Comparison of ENCODE assay signal across 8 cellular contexts in genomic region chr2:135004005-135004746, GRCh38. TPM values are rescaled to one million over a fixed set of nuclear protein-coding genes. Genes with fewer than 3 reads are reported as not detected.
DNase-seq lines count a peak whose midpoint lies in the region; ATAC-seq and FAIRE-seq lines count a peak whose summit lies in the region.

No MANE protein-coding gene starts in this region.

- no peaks in the 10 kb centered on the region for H3K36me3 Mint-ChIP-seq in IgD-negative memory B cell
- H3K36me3 Mint-ChIP-seq in activated T-helper 2 cell treated with anti-CD3 and anti-CD28 coated beads, Interferon-gamma antibody, Interleukin-2, Interleukin-4, amounts not matched to agents 10 μg/mL and 5 μg/mL and 100 μg/mL, durations not matched to agents 14 hours and 24 hours and 36 hours (ENCODE audit: low read depth): no peaks in the 10 kb centered on the region

- H3K27me3 Mint-ChIP-seq in IgD-negative memory B cell: peaks cover 17% of the 10 kb centered on the region
- peaks cover 28% of the 10 kb centered on the region for H3K27me3 Mint-ChIP-seq in activated T-helper 2 cell treated with anti-CD3 and anti-CD28 coated beads, Interferon-gamma antibody, Interleukin-2, Interleukin-4, amounts not matched to agents 10 μg/mL and 5 μg/mL and 100 μg/mL, durations not matched to agents 14 hours and 24 hours and 36 hours (ENCODE audit: low read depth)

- H3K27ac Mint-ChIP-seq in IgD-negative memory B cell: peak overlapping the region in 2 of 3 donors; percentile 39 to 82
- H3K27ac Mint-ChIP-seq in activated T-helper 2 cell treated with anti-CD3 and anti-CD28 coated beads, Interferon-gamma antibody, Interleukin-2, Interleukin-4, amounts not matched to agents 10 μg/mL and 5 μg/mL and 100 μg/mL, durations not matched to agents 14 hours and 24 hours and 36 hours: no peak overlapping the region

- intact Hi-C loops in activated T-helper 2 cell treated with anti-CD3 and anti-CD28 coated beads, Interferon-gamma antibody, Interleukin-2, Interleukin-4, amounts not matched to agents 10 μg/mL and 5 μg/mL and 100 μg/mL, durations not matched to agents 14 hours and 24 hours and 36 hours (cut with micrococcal nuclease): loop anchor here (1.0 to 10.0 kb wide), 5 partner anchors 251 to 793 kb away; partner anchors contain the start of genes R3HDM1 and ZRANB3

- DNase-seq in DMS114 treated with DMSO at 0.1 percent for 48 hours (lab: John Stamatoyannopoulos, UW; ENCODE audit: unreplicated experiment): peak; percentile 15
- DNase-seq in RCC 7860 (ENCODE audit: low spot score): peak; percentile 25
- peak; percentile 57 for DNase-seq in activated T-helper 2 cell treated with anti-CD3 and anti-CD28 coated beads, Interferon-gamma antibody, Interleukin-2, Interleukin-4, amounts not matched to agents 10 μg/mL and 5 μg/mL and 100 μg/mL, durations not matched to agents 14 hours and 24 hours and 36 hours (ENCODE audit: low spot score)
- peak; percentile 35 for DNase-seq in fibroblast of the conjunctiva (ENCODE audit: low read depth)
- peak; percentile 18 for DNase-seq in non-pigmented ciliary epithelial cell (ENCODE audit: low read depth)
- DNase-seq in superior temporal gyrus (ENCODE audit: extremely low spot score): peak; percentile 89

- peaks cover 0 to 5% (median 3%) of the 10 kb centered on the region in 3 donors for H3K4me1 Mint-ChIP-seq in IgD-negative memory B cell
- H3K4me1 Mint-ChIP-seq in activated T-helper 2 cell treated with anti-CD3 and anti-CD28 coated beads, Interferon-gamma antibody, Interleukin-2, Interleukin-4, amounts not matched to agents 10 μg/mL and 5 μg/mL and 100 μg/mL, durations not matched to agents 14 hours and 24 hours and 36 hours (ENCODE audit: low read depth): peaks cover 4% of the 10 kb centered on the region

- peak; percentile 15 for FAIRE-seq in RCC 7860 (lab: Jason Lieb, UNC)

- ATAC-seq in GM21390 (IDR thresholded peaks at IDR 0.05; ENCODE audit: unreplicated experiment): peak; percentile 94

- H3K4me3 Mint-ChIP-seq in IgD-negative memory B cell: no peak overlapping the region
- no peak overlapping the region for H3K4me3 Mint-ChIP-seq in activated T-helper 2 cell treated with anti-CD3 and anti-CD28 coated beads, Interferon-gamma antibody, Interleukin-2, Interleukin-4, amounts not matched to agents 10 μg/mL and 5 μg/mL and 100 μg/mL, durations not matched to agents 14 hours and 24 hours and 36 hours (ENCODE audit: low read depth)

- H3K9me3 Mint-ChIP-seq in IgD-negative memory B cell: no peaks in the 10 kb centered on the region
- H3K9me3 Mint-ChIP-seq in activated T-helper 2 cell treated with anti-CD3 and anti-CD28 coated beads, Interferon-gamma antibody, Interleukin-2, Interleukin-4, amounts not matched to agents 10 μg/mL and 5 μg/mL and 100 μg/mL, durations not matched to agents 14 hours and 24 hours and 36 hours: no peaks in the 10 kb centered on the region

RNA-seq across cellular contexts. Expression of gene MAP3K19, which starts 43.1 kb away (rescaled TPM):
- not detected for polyA plus RNA-seq in IgD-negative memory B cell
- total RNA-seq in activated T-helper 2 cell treated with anti-CD3 and anti-CD28 coated beads, Interferon-gamma antibody, Interleukin-2, Interleukin-4, amounts not matched to agents 10 μg/mL and 5 μg/mL and 100 μg/mL, durations not matched to agents 14 hours and 24 hours and 36 hours: not detected in 2 replicates

RNA-seq across cellular contexts. Expression of gene RAB3GAP1, which starts 47.9 kb away (rescaled TPM):
- 17.9 TPM for polyA plus RNA-seq in IgD-negative memory B cell
- 26.6 and 30.8 TPM in 2 replicates for total RNA-seq in activated T-helper 2 cell treated with anti-CD3 and anti-CD28 coated beads, Interferon-gamma antibody, Interleukin-2, Interleukin-4, amounts not matched to agents 10 μg/mL and 5 μg/mL and 100 μg/mL, durations not matched to agents 14 hours and 24 hours and 36 hours

Comparison
In these comparisons a context has a peak if more than half of its experiments do, and no peak if none do; other contexts are left out.
1. Peak in every context shown above with its lines: DNase-seq and ATAC-seq.
2. DNase-seq: peak in every context shown above with its lines; median percentile 89 in superior temporal gyrus; 57 in activated T-helper 2 cell treated with anti-CD3 and anti-CD28 coated beads, Interferon-gamma antibody, Interleukin-2, Interleukin-4, amounts not matched to agents 10 μg/mL and 5 μg/mL and 100 μg/mL, durations not matched to agents 14 hours and 24 hours and 36 hours; 35 in fibroblast of the conjunctiva; 25 in RCC 7860; 18 in non-pigmented ciliary epithelial cell; 15 in DMS114 treated with DMSO at 0.1 percent for 48 hours.